21 cellular contexts compared by ENCODE assay signal in genomic region chr1:233338102-233338501, GRCh38. TPM values are rescaled to one million over a fixed set of nuclear protein-coding genes. Genes with fewer than 3 reads are reported as not detected.
DNase-seq lines count a peak whose midpoint lies in the region; FAIRE-seq and TF ChIP-seq lines count a peak whose summit lies in the region.
"Had no signal": no experiment of that assay in that cellular context is flagged by ENCODE, and none has a peak within 500 bp of the region (broad histone marks: within the 10 kb centered on the region; RNA-seq: fewer than 3 reads in every experiment).

No MANE protein-coding gene starts in this region.

- CTCF ChIA-PET in HEK293 (lab: Yijun Ruan, JAX) = interaction anchor here (0.6 to 3.2 kb wide), 3 partner anchors 27 to 707 kb away, joined by 4 to 10 read pairs (median 4); no protein-coding TSS in a partner anchor

- H3K36me3 ChIP-seq in HEK293 (ENCODE audit: control insufficient read depth in 2 of 2, insufficient read depth in 1 of 2, low read length in 2 of 2) = no peaks in the 10 kb centered on the region; a peak in 1 of 3 replicates
- H3K36me3 ChIP-seq in uterus = no peaks in the 10 kb centered on the region
- H3K36me3 ChIP-seq: BLaER1 treated with 17β-estradiol and CSF1 and Interleukin-3, amounts not matched to agents 10 nM and 100 nM had no signal

- TF ChIP-seq CTCF in D721Med (IDR thresholded peaks at IDR 0.05; ENCODE audit: insufficient read depth, missing control alignments) = no peak
- TF ChIP-seq CTCF in HEK293 (tag by site-specific recombination; IDR thresholded peaks at IDR 0.05) = no peak
- TF ChIP-seq CTCF in nephron (IDR thresholded peaks at IDR 0.05; ENCODE audit: unreplicated experiment in 3 of 3) = no peak
- no peak for TF ChIP-seq CTCF in uterus (IDR thresholded peaks at IDR 0.05)

- H3K36me3 Mint-ChIP-seq in nephron (ENCODE audit: low read depth) = no peaks in the 10 kb centered on the region
- H3K36me3 Mint-ChIP-seq: CD8-positive, alpha-beta T cell had no signal

- H3K4me1 ChIP-seq in HEK293 (ENCODE audit: control insufficient read depth, insufficient read depth, low read length) = peaks cover 37% of the 10 kb centered on the region
- no peaks in the 10 kb centered on the region for H3K4me1 ChIP-seq in uterus
- H3K4me1 ChIP-seq: Caco-2 had no signal

- no peak overlapping the region for H3K4me3 ChIP-seq in HEK293 (ENCODE audit: low read depth, low read length)
- no peak overlapping the region for H3K4me3 ChIP-seq in uterus
- H3K4me3 ChIP-seq: A549; BLaER1 treated with 17β-estradiol and CSF1 and Interleukin-3, amounts not matched to agents 10 nM and 100 nM had no signal

- H3K27me3 ChIP-seq in uterus = no peaks in the 10 kb centered on the region
- H3K27me3 ChIP-seq: BLaER1 treated with 17β-estradiol and CSF1 and Interleukin-3, amounts not matched to agents 10 nM and 100 nM had no signal

- H3K9me3 ChIP-seq in HEK293 (ENCODE audit: control insufficient read depth, insufficient read depth, low read depth, low read length) (no peaks in the 10 kb centered on the region), uterus (no peaks in the 10 kb centered on the region)
- H3K9me3 ChIP-seq: A549, Caco-2 had no signal

- POLR2A ChIA-PET in HEK293 (lab: Yijun Ruan, JAX) = interaction anchor here (1.4 kb wide), 1 partner anchor 10 kb away, joined by 4 read pairs; no protein-coding TSS in a partner anchor

- H3K27ac ChIP-seq in HEK293 (ENCODE audit: extremely low read depth, low read depth, low read length) (no peak overlapping the region), uterus (no peak overlapping the region)
- H3K27ac ChIP-seq: 22Rv1; A549; BLaER1 treated with 17β-estradiol and CSF1 and Interleukin-3, amounts not matched to agents 10 nM and 100 nM; C4-2B had no signal

- FAIRE-seq in D721Med (lab: Jason Lieb, UNC) = peak; percentile 82
- FAIRE-seq: A549, G401.6, GM12891, GM19239 had no signal

- peaks cover 24% of the 10 kb centered on the region for H3K27me3 Mint-ChIP-seq in nephron (ENCODE audit: low read depth)

- TF ChIP-seq POLR2A in uterus (IDR thresholded peaks at IDR 0.05) = no peak

- intact Hi-C loops in cardiac septum (cut with DNase I) (no loop called here), uterus (cut with DNase I; ENCODE audit: low total_unique reads) (no loop called here)

- DNase-seq in D721Med (ENCODE audit: insufficient read length, low spot score) (no peak), cardiac septum (ENCODE audit: low spot score) (no peak), uterus (no peak)
- DNase-seq: AML-193; Caco-2; Calu3; CD4-positive, alpha-beta T cell; CD8-positive, alpha-beta T cell; DMS 273 treated with DMSO at 0.1 percent for 48 hours; DMS79 treated with DMSO at 0.1 percent for 48 hours; GF-D8 had no signal

- H3K27ac Mint-ChIP-seq in nephron = peak overlapping the region; percentile 9 to 40 (median 26)
- H3K27ac Mint-ChIP-seq: B cell; CD4-positive, alpha-beta T cell; CD8-positive, alpha-beta T cell had no signal

- no peaks in the 10 kb centered on the region for H3K4me1 Mint-ChIP-seq in nephron

- H3K9me3 Mint-ChIP-seq in nephron = no peaks in the 10 kb centered on the region
- H3K9me3 Mint-ChIP-seq: CD4-positive, alpha-beta T cell; CD8-positive, alpha-beta T cell had no signal

- H3K4me3 Mint-ChIP-seq in nephron = no peak overlapping the region
- H3K4me3 Mint-ChIP-seq: B cell; CD4-positive, alpha-beta T cell; CD8-positive, alpha-beta T cell had no signal

TF ChIP-seq in HEK293, 187 proteins besides CTCF, POLR2A, EP300 and RAD21:
- peak; percentile 94 for TF ChIP-seq SCRT2 (tag by site-specific recombination; IDR thresholded peaks at IDR 0.05)
- no peak for TF ChIP-seq ZNF114 (tag by site-specific recombination; IDR thresholded peaks at IDR 0.05)

RNA-seq across cellular contexts. Expression of gene MAP3K21, which starts 10.6 kb away (rescaled TPM):
- total RNA-seq in cardiac septum (0.27 TPM), uterus (1 to 10 TPM in 3 of 4 donors, under 1 TPM in 1; 0.26 to 5.6 (median 2.0) TPM)

RNA-seq across cellular contexts. Expression of gene PCNX2, which starts 42.6 kb away (rescaled TPM):
- total RNA-seq in cardiac septum (4.2 TPM), uterus (10 to 100 TPM in 2 of 4 donors, 1 to 10 TPM in 2; 4.1 to 36.2 (median 14.1) TPM)
